In genomic region chr5:91141642-91142041, GRCh38 we compare ENCODE assay signal across 27 cellular contexts.
"Had no signal": no experiment of that assay in that cellular context is flagged by ENCODE, and none has a peak within 500 bp of the region (broad histone marks: within the 10 kb centered on the region; RNA-seq: fewer than 3 reads in every experiment).

No MANE protein-coding gene starts in this region.

- H3K4me3 Mint-ChIP-seq: activated CD4-positive, alpha-beta T cell treated with anti-CD3 and anti-CD28 coated beads, Interleukin-2, amount 10 ng/mL, durations not matched to agents 7 days and 5 days; activated T-cell treated with anti-CD3 and anti-CD28 coated beads, Interleukin-2, amount 50 U/mL, for 24 hours; activated T-helper 17 cell treated with anti-CD3 and anti-CD28 coated beads, Interleukin-2, amount 50 U/mL, for 72 hours; central memory CD8-positive, alpha-beta T cell; stimulated activated naive CD8-positive, alpha-beta T cell treated with anti-CD3 and anti-CD28 coated beads, Interleukin-15, Interleukin-2, amounts not matched to agents 100 ng/mL and 50 ng/mL, for 24 hours; T-helper 2 cell treated with Interferon-gamma antibody and Interleukin-4, amounts not matched to agents 5 μg/mL and 100 μg/mL, for 36 hours had no signal

- DNase-seq: activated CD4-positive, alpha-beta T cell treated with anti-CD3 and anti-CD28 coated beads, Interleukin-2, amount 10 ng/mL, durations not matched to agents 7 days and 5 days; activated CD4-positive, CD25-positive, alpha-beta regulatory T cell treated with anti-CD3 and anti-CD28 coated beads, Interleukin-2, amount 50 U/mL, for 72 hours; activated CD8-positive, alpha-beta memory T cell treated with anti-CD3 and anti-CD28 coated beads for 24 hours; activated CD8-positive, alpha-beta memory T cell treated with anti-CD3 and anti-CD28 coated beads, Interleukin-2, amount 50 U/mL, for 4 hours; activated T-cell treated with anti-CD3 and anti-CD28 coated beads, Interleukin-2, amount 50 U/mL, for 24 hours; dorsolateral prefrontal cortex; esophagus squamous epithelium; heart left ventricle; kidney; lower lobe of right lung; midbrain; natural killer cell; ovary; psoas muscle; right cardiac atrium; stimulated activated CD4-positive, alpha-beta T cell treated with anti-CD3 and anti-CD28 coated beads, Interleukin-12 subunit alpha, Interleukin-12 subunit beta, amount 100 ng/mL, for 4 hours; stimulated activated CD4-positive, alpha-beta T cell treated with anti-CD3 and anti-CD28 coated beads, Interleukin-4, amount 100 ng/mL, for 4 hours; substantia nigra; uterus had no signal

- H3K4me1 Mint-ChIP-seq: activated T-helper 17 cell treated with anti-CD3 and anti-CD28 coated beads, Interleukin-2, amount 50 U/mL, for 72 hours; central memory CD8-positive, alpha-beta T cell had no signal

- H3K27me3 Mint-ChIP-seq: activated CD4-positive, alpha-beta T cell treated with anti-CD3 and anti-CD28 coated beads, Interleukin-2, amount 10 ng/mL, durations not matched to agents 7 days and 5 days; activated T-cell treated with anti-CD3 and anti-CD28 coated beads, Interleukin-2, amount 50 U/mL, for 24 hours; activated T-helper 17 cell treated with anti-CD3 and anti-CD28 coated beads, Interleukin-2, amount 50 U/mL, for 72 hours; central memory CD8-positive, alpha-beta T cell had no signal

- H3K4me3 ChIP-seq: dorsolateral prefrontal cortex, esophagus squamous epithelium, gastroesophageal sphincter, heart left ventricle, lower lobe of right lung, ovary, psoas muscle, tibial nerve, uterus had no signal

- H3K27me3 ChIP-seq: dorsolateral prefrontal cortex, esophagus squamous epithelium, gastroesophageal sphincter, heart left ventricle, ovary, tibial nerve, uterus had no signal

- H3K9me3 ChIP-seq: esophagus squamous epithelium, gastroesophageal sphincter, heart left ventricle, lower lobe of right lung, ovary, psoas muscle, tibial nerve, uterus had no signal

- H3K27ac ChIP-seq: esophagus squamous epithelium, gastroesophageal sphincter, heart left ventricle, lower lobe of right lung, ovary, psoas muscle, tibial nerve, uterus, VCaP had no signal

- H3K36me3 ChIP-seq: esophagus squamous epithelium, gastroesophageal sphincter, heart left ventricle, lower lobe of right lung, ovary, tibial nerve, uterus had no signal

- H3K27ac Mint-ChIP-seq: activated CD4-positive, alpha-beta T cell treated with anti-CD3 and anti-CD28 coated beads, Interleukin-2, amount 10 ng/mL, durations not matched to agents 7 days and 5 days; activated naive CD4-positive, alpha-beta T cell treated with anti-CD3 and anti-CD28 coated beads, Interleukin-2, amount 50 U/mL, for 72 hours; activated T-cell treated with anti-CD3 and anti-CD28 coated beads, Interleukin-2, amount 50 U/mL, for 24 hours; activated T-helper 17 cell treated with anti-CD3 and anti-CD28 coated beads, Interleukin-2, amount 50 U/mL, for 72 hours; natural killer cell; stimulated activated naive CD8-positive, alpha-beta T cell treated with anti-CD3 and anti-CD28 coated beads, Interleukin-15, Interleukin-2, amounts not matched to agents 100 ng/mL and 50 ng/mL, for 24 hours; T-helper 2 cell treated with Interferon-gamma antibody and Interleukin-4, amounts not matched to agents 5 μg/mL and 100 μg/mL, for 36 hours had no signal

- ATAC-seq: activated naive CD4-positive, alpha-beta T cell treated with anti-CD3 and anti-CD28 coated beads, Interleukin-2, amount 50 U/mL, for 72 hours; activated T-helper 17 cell treated with anti-CD3 and anti-CD28 coated beads, Interleukin-2, amount 50 U/mL, for 72 hours; gastroesophageal sphincter; heart left ventricle; lower lobe of right lung; natural killer cell; psoas muscle had no signal

- H3K9me3 Mint-ChIP-seq: activated CD4-positive, alpha-beta T cell treated with anti-CD3 and anti-CD28 coated beads, Interleukin-2, amount 10 ng/mL, durations not matched to agents 7 days and 5 days; activated naive CD4-positive, alpha-beta T cell treated with anti-CD3 and anti-CD28 coated beads, Interleukin-2, amount 50 U/mL, for 72 hours; activated T-cell treated with anti-CD3 and anti-CD28 coated beads, Interleukin-2, amount 50 U/mL, for 24 hours; activated T-helper 17 cell treated with anti-CD3 and anti-CD28 coated beads, Interleukin-2, amount 50 U/mL, for 72 hours; central memory CD8-positive, alpha-beta T cell; natural killer cell; stimulated activated naive CD8-positive, alpha-beta T cell treated with anti-CD3 and anti-CD28 coated beads, Interleukin-15, Interleukin-2, amounts not matched to agents 100 ng/mL and 50 ng/mL, for 24 hours; T-helper 2 cell treated with Interferon-gamma antibody and Interleukin-4, amounts not matched to agents 5 μg/mL and 100 μg/mL, for 36 hours had no signal

- H3K36me3 Mint-ChIP-seq: activated naive CD4-positive, alpha-beta T cell treated with anti-CD3 and anti-CD28 coated beads, Interleukin-2, amount 50 U/mL, for 72 hours; natural killer cell had no signal
